In the genomic region with DNA sequence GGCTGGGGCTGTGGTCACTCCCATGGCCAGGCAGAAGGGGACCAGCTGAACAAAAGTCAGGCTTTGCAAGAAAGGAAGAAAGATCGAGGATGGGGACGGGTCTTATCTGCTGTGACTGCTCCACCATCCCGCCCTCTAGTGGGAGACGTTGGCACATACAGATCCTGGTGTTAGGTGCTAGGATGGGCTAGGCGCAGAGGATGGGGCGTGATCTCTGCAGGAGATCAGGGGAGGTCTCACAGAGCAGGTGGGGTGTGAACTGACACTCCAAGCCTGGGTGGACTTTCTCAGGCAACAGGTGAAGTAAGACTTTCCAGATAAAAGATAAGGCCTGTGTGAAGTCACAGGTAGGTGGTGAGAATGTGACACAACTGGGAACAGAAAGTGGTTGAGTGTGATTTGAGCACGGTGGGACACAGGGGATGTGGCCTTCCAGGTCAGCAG, we compare ENCODE assay signal across 8 cellular contexts.
A peak's percentile ranks its signal among the peaks of the same experiment; 100 is the strongest.
DNase-seq lines count a peak whose midpoint lies in the region; ATAC-seq and TF ChIP-seq lines count a peak whose summit lies in the region.

No MANE protein-coding gene starts in this region.

- no peak overlapping the region for H3K27ac Mint-ChIP-seq in naive thymus-derived CD4-positive, alpha-beta T cell

- H3K27me3 Mint-ChIP-seq in naive thymus-derived CD4-positive, alpha-beta T cell, result peaks cover 10 to 26% (median 19%) of the 10 kb centered on the region in 5 donors

- H3K27me3 ChIP-seq in brain microvascular endothelial cell (replicated peaks), result no peaks in the 10 kb centered on the region
- H3K27me3 ChIP-seq in naive thymus-derived CD4-positive, alpha-beta T cell (ENCODE audit: control insufficient read depth in 2 of 2, insufficient read depth in 2 of 2, low read length in 2 of 2), result no peaks in the 10 kb centered on the region

- peaks cover 0 to 20% (median 5%) of the 10 kb centered on the region in 11 donors for H3K9me3 Mint-ChIP-seq in naive thymus-derived CD4-positive, alpha-beta T cell

- peak overlapping the region in 3 of 10 donors; percentile 2 to 18 (median 12) for H3K4me3 Mint-ChIP-seq in naive thymus-derived CD4-positive, alpha-beta T cell

- H3K27ac ChIP-seq in brain microvascular endothelial cell, result no peak overlapping the region
- no peak overlapping the region for H3K27ac ChIP-seq in naive thymus-derived CD4-positive, alpha-beta T cell (ENCODE audit: low read depth, low read length)

- POLR2A ChIA-PET in naive thymus-derived CD4-positive, alpha-beta T cell (lab: Charles Lee), result interaction anchor here (0.8 kb wide), 1 partner anchor 25 kb away, joined by 3 read pairs; no protein-coding TSS in a partner anchor

- no peaks in the 10 kb centered on the region for H3K36me3 ChIP-seq in brain microvascular endothelial cell (replicated peaks)
- no peaks in the 10 kb centered on the region for H3K36me3 ChIP-seq in naive thymus-derived CD4-positive, alpha-beta T cell (ENCODE audit: control insufficient read depth in 2 of 3, insufficient read depth in 3 of 3, low read length in 3 of 3)

- in situ Hi-C loops in brain microvascular endothelial cell (cut with HindIII; ENCODE audit: low pct_ligation_motif_present, low sequenced_read_pairs), result no loop called here

- H3K4me1 ChIP-seq in naive thymus-derived CD4-positive, alpha-beta T cell (ENCODE audit: control insufficient read depth in 2 of 2, insufficient read depth in 2 of 2, low read length in 2 of 2), result no peaks in the 10 kb centered on the region

- peak; percentile 44 for DNase-seq in OCI-M1 (lab: John Stamatoyannopoulos, UW)
- DNase-seq in brain microvascular endothelial cell, result no peak
- DNase-seq in naive thymus-derived CD4-positive, alpha-beta T cell, result peak in 5 of 9 donors; percentile 11 to 31 (median 18)
- no peak for DNase-seq in NCI-H2196 (lab: John Stamatoyannopoulos, UW; ENCODE audit: unreplicated experiment)
- no peak for DNase-seq in effector CD8-positive, alpha-beta T cell (lab: John Stamatoyannopoulos, UW)
- no peak for DNase-seq in central memory CD4-positive, alpha-beta T cell

- H3K4me1 Mint-ChIP-seq in naive thymus-derived CD4-positive, alpha-beta T cell, result peaks cover 0 to 16% (median 5%) of the 10 kb centered on the region in 7 donors

- intact Hi-C loops in naive thymus-derived CD4-positive, alpha-beta T cell (cut with micrococcal nuclease), result loop anchor here in 1 of 2 donors (1.0 kb wide), 1 partner anchor 20 kb away; no protein-coding TSS in a partner anchor

- TF ChIP-seq CTCF in GM12873 (IDR thresholded peaks at IDR 0.05; ENCODE audit: insufficient read depth, low read depth, low read length, missing control alignments) (peak; percentile 57), brain microvascular endothelial cell (IDR thresholded peaks at IDR 0.05; ENCODE audit: low read depth, low read length, missing control alignments) (peak; percentile 78)

- H3K9me3 ChIP-seq in naive thymus-derived CD4-positive, alpha-beta T cell (ENCODE audit: control insufficient read depth in 2 of 3, low read length in 3 of 3), result no peaks in the 10 kb centered on the region

- ATAC-seq in naive thymus-derived CD4-positive, alpha-beta T cell, result peak; percentile 38
- no peak for ATAC-seq in GM19328 (IDR thresholded peaks at IDR 0.05; ENCODE audit: unreplicated experiment)

- CTCF ChIA-PET in naive thymus-derived CD4-positive, alpha-beta T cell (lab: Charles Lee), result interaction anchor here (1.3 kb wide), 1 partner anchor 377 kb away, joined by 3 read pairs; no protein-coding TSS in a partner anchor

- H3K36me3 Mint-ChIP-seq in naive thymus-derived CD4-positive, alpha-beta T cell, result peaks cover 0 to 13% (median 9%) of the 10 kb centered on the region in 5 donors

- H3K4me3 ChIP-seq in brain microvascular endothelial cell (ENCODE audit: low read depth, low read length), result no peak overlapping the region
- no peak overlapping the region for H3K4me3 ChIP-seq in naive thymus-derived CD4-positive, alpha-beta T cell (ENCODE audit: low read length)

Comparison
In these comparisons a context has a peak if more than half of its experiments do, and no peak if none do; other contexts are left out.
1. DNase-seq: peak in OCI-M1 (single experiment) and naive thymus-derived CD4-positive, alpha-beta T cell (5 of 9); none in brain microvascular endothelial cell (single experiment), NCI-H2196 (single experiment), effector CD8-positive, alpha-beta T cell (single experiment) and central memory CD4-positive, alpha-beta T cell (single experiment).